1 cellular context compared by ENCODE assay signal in the genomic region with DNA sequence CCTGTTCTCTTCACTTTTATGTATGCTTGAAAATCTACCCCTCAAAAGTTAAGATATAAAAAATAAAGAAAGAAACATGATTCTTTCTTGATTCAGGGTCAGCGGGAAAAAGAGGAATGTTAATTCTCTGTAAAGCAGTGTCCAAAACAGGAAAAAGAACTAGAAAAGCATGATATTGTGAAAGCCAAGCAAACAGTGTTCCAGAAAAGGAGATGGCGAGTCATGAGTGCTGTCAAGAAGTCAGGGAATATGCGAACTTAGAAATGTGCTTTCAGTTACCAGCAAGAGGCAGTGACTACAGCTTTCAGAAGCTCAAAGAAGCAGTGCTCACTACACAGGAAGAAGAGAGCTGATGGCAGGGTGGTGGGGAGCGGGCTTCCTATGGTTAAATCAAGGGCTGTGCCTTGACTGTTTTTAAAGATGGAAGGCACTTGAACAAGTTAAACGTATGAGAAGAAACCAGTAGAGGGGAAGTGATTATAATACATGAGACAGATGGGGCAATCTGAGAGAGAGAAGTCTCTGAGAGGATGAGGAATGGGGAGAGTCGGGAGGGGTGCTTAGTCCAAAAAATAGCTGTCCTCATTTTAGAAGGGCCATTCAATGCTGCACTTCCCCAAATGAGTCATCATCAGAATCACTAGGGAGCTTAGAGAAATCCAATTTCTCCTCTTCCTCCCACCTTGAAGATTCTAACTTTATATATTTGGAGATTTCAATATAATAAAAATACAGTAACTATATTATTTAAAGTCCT.
TF ChIP-seq lines count a peak whose summit lies in the region.

No MANE protein-coding gene starts in this region.

TF ChIP-seq in GM23338, 12 proteins besides CTCF, POLR2A, EP300 and RAD21 (continued from another document):
- TF ChIP-seq, protein P1, sequence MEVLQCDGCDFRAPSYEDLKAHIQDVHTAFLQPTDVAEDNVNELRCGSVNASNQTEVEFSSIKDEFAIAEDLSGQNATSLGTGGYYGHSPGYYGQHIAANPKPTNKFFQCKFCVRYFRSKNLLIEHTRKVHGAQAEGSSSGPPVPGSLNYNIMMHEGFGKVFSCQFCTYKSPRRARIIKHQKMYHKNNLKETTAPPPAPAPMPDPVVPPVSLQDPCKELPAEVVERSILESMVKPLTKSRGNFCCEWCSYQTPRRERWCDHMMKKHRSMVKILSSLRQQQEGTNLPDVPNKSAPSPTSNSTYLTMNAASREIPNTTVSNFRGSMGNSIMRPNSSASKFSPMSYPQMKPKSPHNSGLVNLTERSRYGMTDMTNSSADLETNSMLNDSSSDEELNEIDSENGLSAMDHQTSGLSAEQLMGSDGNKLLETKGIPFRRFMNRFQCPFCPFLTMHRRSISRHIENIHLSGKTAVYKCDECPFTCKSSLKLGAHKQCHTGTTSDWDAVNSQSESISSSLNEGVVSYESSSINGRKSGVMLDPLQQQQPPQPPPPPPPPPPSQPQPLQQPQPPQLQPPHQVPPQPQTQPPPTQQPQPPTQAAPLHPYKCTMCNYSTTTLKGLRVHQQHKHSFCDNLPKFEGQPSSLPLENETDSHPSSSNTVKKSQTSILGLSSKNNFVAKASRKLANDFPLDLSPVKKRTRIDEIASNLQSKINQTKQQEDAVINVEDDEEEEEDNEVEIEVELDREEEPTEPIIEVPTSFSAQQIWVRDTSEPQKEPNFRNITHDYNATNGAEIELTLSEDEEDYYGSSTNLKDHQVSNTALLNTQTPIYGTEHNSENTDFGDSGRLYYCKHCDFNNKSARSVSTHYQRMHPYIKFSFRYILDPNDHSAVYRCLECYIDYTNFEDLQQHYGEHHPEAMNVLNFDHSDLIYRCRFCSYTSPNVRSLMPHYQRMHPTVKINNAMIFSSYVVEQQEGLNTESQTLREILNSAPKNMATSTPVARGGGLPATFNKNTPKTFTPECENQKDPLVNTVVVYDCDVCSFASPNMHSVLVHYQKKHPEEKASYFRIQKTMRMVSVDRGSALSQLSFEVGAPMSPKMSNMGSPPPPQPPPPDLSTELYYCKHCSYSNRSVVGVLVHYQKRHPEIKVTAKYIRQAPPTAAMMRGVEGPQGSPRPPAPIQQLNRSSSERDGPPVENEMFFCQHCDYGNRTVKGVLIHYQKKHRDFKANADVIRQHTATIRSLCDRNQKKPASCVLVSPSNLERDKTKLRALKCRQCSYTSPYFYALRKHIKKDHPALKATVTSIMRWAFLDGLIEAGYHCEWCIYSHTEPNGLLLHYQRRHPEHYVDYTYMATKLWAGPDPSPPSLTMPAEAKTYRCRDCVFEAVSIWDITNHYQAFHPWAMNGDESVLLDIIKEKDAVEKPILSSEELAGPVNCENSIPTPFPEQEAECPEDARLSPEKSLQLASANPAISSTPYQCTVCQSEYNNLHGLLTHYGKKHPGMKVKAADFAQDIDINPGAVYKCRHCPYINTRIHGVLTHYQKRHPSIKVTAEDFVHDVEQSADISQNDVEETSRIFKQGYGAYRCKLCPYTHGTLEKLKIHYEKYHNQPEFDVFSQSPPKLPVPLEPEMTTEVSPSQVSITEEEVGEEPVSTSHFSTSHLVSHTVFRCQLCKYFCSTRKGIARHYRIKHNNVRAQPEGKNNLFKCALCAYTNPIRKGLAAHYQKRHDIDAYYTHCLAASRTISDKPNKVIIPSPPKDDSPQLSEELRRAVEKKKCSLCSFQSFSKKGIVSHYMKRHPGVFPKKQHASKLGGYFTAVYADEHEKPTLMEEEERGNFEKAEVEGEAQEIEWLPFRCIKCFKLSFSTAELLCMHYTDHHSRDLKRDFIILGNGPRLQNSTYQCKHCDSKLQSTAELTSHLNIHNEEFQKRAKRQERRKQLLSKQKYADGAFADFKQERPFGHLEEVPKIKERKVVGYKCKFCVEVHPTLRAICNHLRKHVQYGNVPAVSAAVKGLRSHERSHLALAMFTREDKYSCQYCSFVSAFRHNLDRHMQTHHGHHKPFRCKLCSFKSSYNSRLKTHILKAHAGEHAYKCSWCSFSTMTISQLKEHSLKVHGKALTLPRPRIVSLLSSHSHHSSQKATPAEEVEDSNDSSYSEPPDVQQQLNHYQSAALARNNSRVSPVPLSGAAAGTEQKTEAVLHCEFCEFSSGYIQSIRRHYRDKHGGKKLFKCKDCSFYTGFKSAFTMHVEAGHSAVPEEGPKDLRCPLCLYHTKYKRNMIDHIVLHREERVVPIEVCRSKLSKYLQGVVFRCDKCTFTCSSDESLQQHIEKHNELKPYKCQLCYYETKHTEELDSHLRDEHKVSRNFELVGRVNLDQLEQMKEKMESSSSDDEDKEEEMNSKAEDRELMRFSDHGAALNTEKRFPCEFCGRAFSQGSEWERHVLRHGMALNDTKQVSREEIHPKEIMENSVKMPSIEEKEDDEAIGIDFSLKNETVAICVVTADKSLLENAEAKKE (CRISPR knock-in tag; IDR thresholded peaks at IDR 0.05) = no peak
- TF ChIP-seq ZNF331 (CRISPR knock-in tag; IDR thresholded peaks at IDR 0.05; ENCODE audit: low read depth) (no peak), EZH2 (IDR thresholded peaks at IDR 0.05; ENCODE audit: low read depth, unreplicated experiment) (no peak), REST (IDR thresholded peaks at IDR 0.05; ENCODE audit: unreplicated experiment) (no peak), EZH2phosphoT487 (IDR thresholded peaks at IDR 0.05; ENCODE audit: unreplicated experiment) (no peak), STAT1 (IDR thresholded peaks at IDR 0.05; ENCODE audit: unreplicated experiment) (no peak), CREB1 (CRISPR knock-in tag; IDR thresholded peaks at IDR 0.05; ENCODE audit: low read depth) (no peak), NANOG (IDR thresholded peaks at IDR 0.05; ENCODE audit: borderline replicate concordance) (no peak), ZNF114 (CRISPR knock-in tag; IDR thresholded peaks at IDR 0.05) (no peak)
- TF ChIP-seq, protein P2, sequence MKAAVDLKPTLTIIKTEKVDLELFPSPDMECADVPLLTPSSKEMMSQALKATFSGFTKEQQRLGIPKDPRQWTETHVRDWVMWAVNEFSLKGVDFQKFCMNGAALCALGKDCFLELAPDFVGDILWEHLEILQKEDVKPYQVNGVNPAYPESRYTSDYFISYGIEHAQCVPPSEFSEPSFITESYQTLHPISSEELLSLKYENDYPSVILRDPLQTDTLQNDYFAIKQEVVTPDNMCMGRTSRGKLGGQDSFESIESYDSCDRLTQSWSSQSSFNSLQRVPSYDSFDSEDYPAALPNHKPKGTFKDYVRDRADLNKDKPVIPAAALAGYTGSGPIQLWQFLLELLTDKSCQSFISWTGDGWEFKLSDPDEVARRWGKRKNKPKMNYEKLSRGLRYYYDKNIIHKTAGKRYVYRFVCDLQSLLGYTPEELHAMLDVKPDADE (IDR thresholded peaks at IDR 0.05) = no peak
